In genomic region chr3:113844622-113845222, GRCh38 we compare ENCODE assay signal across 8 cellular contexts.
A peak's percentile ranks its signal among the peaks of the same experiment; 100 is the strongest.
DNase-seq lines count a peak whose midpoint lies in the region; ATAC-seq and TF ChIP-seq lines count a peak whose summit lies in the region.

No MANE protein-coding gene starts in this region.

- H3K4me3 ChIP-seq in AG04449 (ENCODE audit: low read depth, low read length) (no peak overlapping the region), astrocyte of the cerebellum (ENCODE audit: low read depth, low read length) (no peak overlapping the region)

- TF ChIP-seq CTCF in AG04449 (IDR thresholded peaks at IDR 0.05; ENCODE audit: insufficient read depth, low read length, missing control alignments) (peak; percentile 44), GM12872 (IDR thresholded peaks at IDR 0.05; ENCODE audit: insufficient read depth, low read depth, low read length) (peak; percentile 56), astrocyte of the cerebellum (IDR thresholded peaks at IDR 0.05; ENCODE audit: low read depth, low read length, missing control alignments) (peak; percentile 40)

- POLR2A ChIA-PET in AG04449 (lab: Yijun Ruan, JAX): no interaction called here

- DNase-seq in AG04449 (ENCODE audit: low read depth, low spot score) (no peak), NCI-H1694 (lab: John Stamatoyannopoulos, UW) (peak; percentile 61), astrocyte of the cerebellum (ENCODE audit: low read depth) (no peak), left kidney (ENCODE audit: low read depth, low spot score) (peak; percentile 77), ecto neural progenitor cell (ENCODE audit: low spot score) (no peak), NK-92 (lab: John Stamatoyannopoulos, UW; ENCODE audit: unreplicated experiment) (no peak)

- ATAC-seq in GM19397 (IDR thresholded peaks at IDR 0.05; ENCODE audit: unreplicated experiment): no peak

- in situ Hi-C loops in astrocyte of the cerebellum (cut with HindIII; ENCODE audit: low sequenced_read_pairs): no loop called here

- CTCF ChIA-PET in AG04449 (lab: Yijun Ruan, JAX): interaction anchor here (0.7 to 7.6 kb wide), 56 partner anchors 9 to 566 kb away, joined by 3 to 80 read pairs (median 4); partner anchors contain the start of genes CCDC191, DRD3 and QTRT2

Comparison
In these comparisons a context has a peak if more than half of its experiments do, and no peak if none do; other contexts are left out.
1. DNase-seq: peak in NCI-H1694 (single experiment) and left kidney (single experiment); none in AG04449 (single experiment), astrocyte of the cerebellum (single experiment), ecto neural progenitor cell (single experiment) and NK-92 (single experiment).
2. Peak in every context shown above with its lines, with median percentiles within 50 percentile points of each other: CTCF ChIP-seq.